Comparison of ENCODE assay signal across 1 cellular context in the genomic region with DNA sequence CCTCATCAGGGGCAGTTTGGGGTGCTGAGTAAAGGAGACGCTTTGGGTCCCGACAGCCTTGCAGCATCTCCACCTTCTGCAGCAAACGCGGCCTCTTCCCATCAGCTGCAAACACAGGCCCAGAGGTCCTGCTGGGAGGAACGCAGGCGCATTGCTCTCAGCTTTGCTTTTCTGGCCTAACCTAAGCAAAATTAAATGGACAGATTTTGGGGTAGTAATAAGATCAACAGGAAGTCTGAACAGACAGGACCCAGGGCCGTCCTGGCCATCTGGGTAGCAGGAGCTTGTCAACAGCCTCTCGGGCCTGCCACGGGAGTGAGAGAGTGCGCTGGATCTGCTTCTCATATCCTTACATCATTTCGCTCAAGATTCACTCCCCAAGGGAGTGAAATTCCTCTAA.
TF ChIP-seq lines count a peak whose summit lies in the region.

No MANE protein-coding gene starts in this region.

TF ChIP-seq in GM23338, 12 proteins besides CTCF, POLR2A, EP300 and RAD21 (continued from another document):
- TF ChIP-seq, protein P1, sequence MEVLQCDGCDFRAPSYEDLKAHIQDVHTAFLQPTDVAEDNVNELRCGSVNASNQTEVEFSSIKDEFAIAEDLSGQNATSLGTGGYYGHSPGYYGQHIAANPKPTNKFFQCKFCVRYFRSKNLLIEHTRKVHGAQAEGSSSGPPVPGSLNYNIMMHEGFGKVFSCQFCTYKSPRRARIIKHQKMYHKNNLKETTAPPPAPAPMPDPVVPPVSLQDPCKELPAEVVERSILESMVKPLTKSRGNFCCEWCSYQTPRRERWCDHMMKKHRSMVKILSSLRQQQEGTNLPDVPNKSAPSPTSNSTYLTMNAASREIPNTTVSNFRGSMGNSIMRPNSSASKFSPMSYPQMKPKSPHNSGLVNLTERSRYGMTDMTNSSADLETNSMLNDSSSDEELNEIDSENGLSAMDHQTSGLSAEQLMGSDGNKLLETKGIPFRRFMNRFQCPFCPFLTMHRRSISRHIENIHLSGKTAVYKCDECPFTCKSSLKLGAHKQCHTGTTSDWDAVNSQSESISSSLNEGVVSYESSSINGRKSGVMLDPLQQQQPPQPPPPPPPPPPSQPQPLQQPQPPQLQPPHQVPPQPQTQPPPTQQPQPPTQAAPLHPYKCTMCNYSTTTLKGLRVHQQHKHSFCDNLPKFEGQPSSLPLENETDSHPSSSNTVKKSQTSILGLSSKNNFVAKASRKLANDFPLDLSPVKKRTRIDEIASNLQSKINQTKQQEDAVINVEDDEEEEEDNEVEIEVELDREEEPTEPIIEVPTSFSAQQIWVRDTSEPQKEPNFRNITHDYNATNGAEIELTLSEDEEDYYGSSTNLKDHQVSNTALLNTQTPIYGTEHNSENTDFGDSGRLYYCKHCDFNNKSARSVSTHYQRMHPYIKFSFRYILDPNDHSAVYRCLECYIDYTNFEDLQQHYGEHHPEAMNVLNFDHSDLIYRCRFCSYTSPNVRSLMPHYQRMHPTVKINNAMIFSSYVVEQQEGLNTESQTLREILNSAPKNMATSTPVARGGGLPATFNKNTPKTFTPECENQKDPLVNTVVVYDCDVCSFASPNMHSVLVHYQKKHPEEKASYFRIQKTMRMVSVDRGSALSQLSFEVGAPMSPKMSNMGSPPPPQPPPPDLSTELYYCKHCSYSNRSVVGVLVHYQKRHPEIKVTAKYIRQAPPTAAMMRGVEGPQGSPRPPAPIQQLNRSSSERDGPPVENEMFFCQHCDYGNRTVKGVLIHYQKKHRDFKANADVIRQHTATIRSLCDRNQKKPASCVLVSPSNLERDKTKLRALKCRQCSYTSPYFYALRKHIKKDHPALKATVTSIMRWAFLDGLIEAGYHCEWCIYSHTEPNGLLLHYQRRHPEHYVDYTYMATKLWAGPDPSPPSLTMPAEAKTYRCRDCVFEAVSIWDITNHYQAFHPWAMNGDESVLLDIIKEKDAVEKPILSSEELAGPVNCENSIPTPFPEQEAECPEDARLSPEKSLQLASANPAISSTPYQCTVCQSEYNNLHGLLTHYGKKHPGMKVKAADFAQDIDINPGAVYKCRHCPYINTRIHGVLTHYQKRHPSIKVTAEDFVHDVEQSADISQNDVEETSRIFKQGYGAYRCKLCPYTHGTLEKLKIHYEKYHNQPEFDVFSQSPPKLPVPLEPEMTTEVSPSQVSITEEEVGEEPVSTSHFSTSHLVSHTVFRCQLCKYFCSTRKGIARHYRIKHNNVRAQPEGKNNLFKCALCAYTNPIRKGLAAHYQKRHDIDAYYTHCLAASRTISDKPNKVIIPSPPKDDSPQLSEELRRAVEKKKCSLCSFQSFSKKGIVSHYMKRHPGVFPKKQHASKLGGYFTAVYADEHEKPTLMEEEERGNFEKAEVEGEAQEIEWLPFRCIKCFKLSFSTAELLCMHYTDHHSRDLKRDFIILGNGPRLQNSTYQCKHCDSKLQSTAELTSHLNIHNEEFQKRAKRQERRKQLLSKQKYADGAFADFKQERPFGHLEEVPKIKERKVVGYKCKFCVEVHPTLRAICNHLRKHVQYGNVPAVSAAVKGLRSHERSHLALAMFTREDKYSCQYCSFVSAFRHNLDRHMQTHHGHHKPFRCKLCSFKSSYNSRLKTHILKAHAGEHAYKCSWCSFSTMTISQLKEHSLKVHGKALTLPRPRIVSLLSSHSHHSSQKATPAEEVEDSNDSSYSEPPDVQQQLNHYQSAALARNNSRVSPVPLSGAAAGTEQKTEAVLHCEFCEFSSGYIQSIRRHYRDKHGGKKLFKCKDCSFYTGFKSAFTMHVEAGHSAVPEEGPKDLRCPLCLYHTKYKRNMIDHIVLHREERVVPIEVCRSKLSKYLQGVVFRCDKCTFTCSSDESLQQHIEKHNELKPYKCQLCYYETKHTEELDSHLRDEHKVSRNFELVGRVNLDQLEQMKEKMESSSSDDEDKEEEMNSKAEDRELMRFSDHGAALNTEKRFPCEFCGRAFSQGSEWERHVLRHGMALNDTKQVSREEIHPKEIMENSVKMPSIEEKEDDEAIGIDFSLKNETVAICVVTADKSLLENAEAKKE (CRISPR knock-in tag; IDR thresholded peaks at IDR 0.05): no peak
- TF ChIP-seq, protein P2, sequence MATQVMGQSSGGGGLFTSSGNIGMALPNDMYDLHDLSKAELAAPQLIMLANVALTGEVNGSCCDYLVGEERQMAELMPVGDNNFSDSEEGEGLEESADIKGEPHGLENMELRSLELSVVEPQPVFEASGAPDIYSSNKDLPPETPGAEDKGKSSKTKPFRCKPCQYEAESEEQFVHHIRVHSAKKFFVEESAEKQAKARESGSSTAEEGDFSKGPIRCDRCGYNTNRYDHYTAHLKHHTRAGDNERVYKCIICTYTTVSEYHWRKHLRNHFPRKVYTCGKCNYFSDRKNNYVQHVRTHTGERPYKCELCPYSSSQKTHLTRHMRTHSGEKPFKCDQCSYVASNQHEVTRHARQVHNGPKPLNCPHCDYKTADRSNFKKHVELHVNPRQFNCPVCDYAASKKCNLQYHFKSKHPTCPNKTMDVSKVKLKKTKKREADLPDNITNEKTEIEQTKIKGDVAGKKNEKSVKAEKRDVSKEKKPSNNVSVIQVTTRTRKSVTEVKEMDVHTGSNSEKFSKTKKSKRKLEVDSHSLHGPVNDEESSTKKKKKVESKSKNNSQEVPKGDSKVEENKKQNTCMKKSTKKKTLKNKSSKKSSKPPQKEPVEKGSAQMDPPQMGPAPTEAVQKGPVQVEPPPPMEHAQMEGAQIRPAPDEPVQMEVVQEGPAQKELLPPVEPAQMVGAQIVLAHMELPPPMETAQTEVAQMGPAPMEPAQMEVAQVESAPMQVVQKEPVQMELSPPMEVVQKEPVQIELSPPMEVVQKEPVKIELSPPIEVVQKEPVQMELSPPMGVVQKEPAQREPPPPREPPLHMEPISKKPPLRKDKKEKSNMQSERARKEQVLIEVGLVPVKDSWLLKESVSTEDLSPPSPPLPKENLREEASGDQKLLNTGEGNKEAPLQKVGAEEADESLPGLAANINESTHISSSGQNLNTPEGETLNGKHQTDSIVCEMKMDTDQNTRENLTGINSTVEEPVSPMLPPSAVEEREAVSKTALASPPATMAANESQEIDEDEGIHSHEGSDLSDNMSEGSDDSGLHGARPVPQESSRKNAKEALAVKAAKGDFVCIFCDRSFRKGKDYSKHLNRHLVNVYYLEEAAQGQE (IDR thresholded peaks at IDR 0.05; ENCODE audit: unreplicated experiment): no peak
- no peak for TF ChIP-seq CREB1 (CRISPR knock-in tag; IDR thresholded peaks at IDR 0.05; ENCODE audit: low read depth)
- TF ChIP-seq, protein P3, sequence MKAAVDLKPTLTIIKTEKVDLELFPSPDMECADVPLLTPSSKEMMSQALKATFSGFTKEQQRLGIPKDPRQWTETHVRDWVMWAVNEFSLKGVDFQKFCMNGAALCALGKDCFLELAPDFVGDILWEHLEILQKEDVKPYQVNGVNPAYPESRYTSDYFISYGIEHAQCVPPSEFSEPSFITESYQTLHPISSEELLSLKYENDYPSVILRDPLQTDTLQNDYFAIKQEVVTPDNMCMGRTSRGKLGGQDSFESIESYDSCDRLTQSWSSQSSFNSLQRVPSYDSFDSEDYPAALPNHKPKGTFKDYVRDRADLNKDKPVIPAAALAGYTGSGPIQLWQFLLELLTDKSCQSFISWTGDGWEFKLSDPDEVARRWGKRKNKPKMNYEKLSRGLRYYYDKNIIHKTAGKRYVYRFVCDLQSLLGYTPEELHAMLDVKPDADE (IDR thresholded peaks at IDR 0.05): no peak
- no peak for TF ChIP-seq EZH2phosphoT487 (IDR thresholded peaks at IDR 0.05; ENCODE audit: unreplicated experiment)
- TF ChIP-seq ZNF331 (CRISPR knock-in tag; IDR thresholded peaks at IDR 0.05; ENCODE audit: low read depth): no peak
- TF ChIP-seq JUNB (IDR thresholded peaks at IDR 0.05; ENCODE audit: unreplicated experiment): no peak
- no peak for TF ChIP-seq NANOG (IDR thresholded peaks at IDR 0.05; ENCODE audit: borderline replicate concordance)
